Comparison of ENCODE assay signal across 15 cellular contexts in genomic region chr9:98086461-98086860, GRCh38. TPM values are rescaled to one million over a fixed set of nuclear protein-coding genes. Genes with fewer than 3 reads are reported as not detected.
A peak's percentile ranks its signal among the peaks of the same experiment; 100 is the strongest.
DNase-seq lines count a peak whose midpoint lies in the region; ATAC-seq, FAIRE-seq and TF ChIP-seq lines count a peak whose summit lies in the region.
"Had no signal": no experiment of that assay in that cellular context is flagged by ENCODE, and none has a peak within 500 bp of the region (broad histone marks: within the 10 kb centered on the region; RNA-seq: fewer than 3 reads in every experiment).

No MANE protein-coding gene starts in this region.

- H3K36me3 ChIP-seq in HUES64 (ENCODE audit: insufficient read depth, low read length): peaks cover 24% of the 10 kb centered on the region

- intact Hi-C loops in activated CD4-positive, alpha-beta T cell treated with anti-CD3 and anti-CD28 coated beads, Interleukin-2, amount 10 ng/mL, durations not matched to agents 24 days and 14 days (cut with micrococcal nuclease): no loop called here

- H3K4me3 ChIP-seq in HUES64 (ENCODE audit: low read length): no peak overlapping the region
- H3K4me3 ChIP-seq: A549 had no signal

- WGBS in HUES64: 94% methylated on average over 4 of the region's 4 CpGs

- peaks cover 64% of the 10 kb centered on the region for H3K36me3 Mint-ChIP-seq in activated CD4-positive, alpha-beta T cell treated with anti-CD3 and anti-CD28 coated beads, Interleukin-2, amount 10 ng/mL, durations not matched to agents 24 days and 14 days (ENCODE audit: low read depth)
- peaks cover 40% of the 10 kb centered on the region for H3K36me3 Mint-ChIP-seq in activated naive CD8-positive, alpha-beta T cell treated with anti-CD3 and anti-CD28 coated beads, Interleukin-2, amount 50 U/mL, for 24 hours (ENCODE audit: low read depth)
- H3K36me3 Mint-ChIP-seq in neural crest cell (ENCODE audit: low read depth): peaks cover 5% of the 10 kb centered on the region

- ATAC-seq in activated naive CD8-positive, alpha-beta T cell treated with anti-CD3 and anti-CD28 coated beads, Interleukin-2, amount 50 U/mL, for 24 hours: no peak
- no peak for ATAC-seq in GM19395 (IDR thresholded peaks at IDR 0.05; ENCODE audit: unreplicated experiment)
- ATAC-seq: left lobe of liver had no signal

- DNase-seq in activated CD4-positive, alpha-beta T cell treated with anti-CD3 and anti-CD28 coated beads, Interleukin-2, amount 10 ng/mL, durations not matched to agents 24 days and 14 days: no peak
- DNase-seq in activated CD4-positive, alpha-beta T cell treated with anti-CD3 and anti-CD28 coated beads, Interleukin-2, amount 50 U/mL, for 4 hours: no peak
- no peak for DNase-seq in activated naive CD8-positive, alpha-beta T cell treated with anti-CD3 and anti-CD28 coated beads, Interleukin-2, amount 50 U/mL, for 24 hours
- DNase-seq in neural crest cell (ENCODE audit: low read depth, low spot score): no peak
- no peak for DNase-seq in RCC 7860 (ENCODE audit: low spot score)
- DNase-seq in GM10266 (ENCODE audit: extremely low spot score): no peak
- DNase-seq: activated effector memory CD4-positive, alpha-beta T cell treated with Interleukin-2 at 50 U/mL for 16 hours; brain microvascular endothelial cell; NCI-H510A; stimulated activated CD4-positive, alpha-beta T cell treated with anti-CD3 and anti-CD28 coated beads, Interleukin-15, amount 100 ng/mL, for 24 hours had no signal

- no peaks in the 10 kb centered on the region for H3K27me3 ChIP-seq in HUES64 (ENCODE audit: insufficient read depth, low read length)
- H3K27me3 ChIP-seq: brain microvascular endothelial cell, suprapubic skin had no signal

- H3K9me3 ChIP-seq in HUES64 (ENCODE audit: insufficient read depth, low read depth, low read length): no peaks in the 10 kb centered on the region
- H3K9me3 ChIP-seq: A549, suprapubic skin had no signal

- peak overlapping the region; percentile 35; the same call in 1 of the 2 replicates for H3K9ac ChIP-seq in HUES64 (ENCODE audit: low read depth, low read length)

- no peak for FAIRE-seq in RCC 7860 (lab: Jason Lieb, UNC)
- FAIRE-seq: A549 had no signal

- H3K27me3 Mint-ChIP-seq in activated CD4-positive, alpha-beta T cell treated with anti-CD3 and anti-CD28 coated beads, Interleukin-2, amount 10 ng/mL, durations not matched to agents 24 days and 14 days: no peaks in the 10 kb centered on the region
- no peaks in the 10 kb centered on the region for H3K27me3 Mint-ChIP-seq in activated naive CD8-positive, alpha-beta T cell treated with anti-CD3 and anti-CD28 coated beads, Interleukin-2, amount 50 U/mL, for 24 hours
- H3K27me3 Mint-ChIP-seq in neural crest cell (ENCODE audit: low read depth): peaks cover 21% of the 10 kb centered on the region

- peak overlapping the region; percentile 53; the same call in 1 of the 2 replicates for H3K27ac ChIP-seq in HUES64 (ENCODE audit: low read depth, low read length)
- H3K27ac ChIP-seq: A549, brain microvascular endothelial cell had no signal

- H3K4me1 ChIP-seq in HUES64 (ENCODE audit: insufficient read depth, low read length): peaks cover 31% of the 10 kb centered on the region

- H3K4me3 Mint-ChIP-seq in activated CD4-positive, alpha-beta T cell treated with anti-CD3 and anti-CD28 coated beads, Interleukin-2, amount 10 ng/mL, durations not matched to agents 24 days and 14 days: no peak overlapping the region
- H3K4me3 Mint-ChIP-seq in activated naive CD8-positive, alpha-beta T cell treated with anti-CD3 and anti-CD28 coated beads, Interleukin-2, amount 50 U/mL, for 24 hours: no peak overlapping the region
- peak overlapping the region; percentile 3 for H3K4me3 Mint-ChIP-seq in neural crest cell

- H3K9me3 Mint-ChIP-seq in activated CD4-positive, alpha-beta T cell treated with anti-CD3 and anti-CD28 coated beads, Interleukin-2, amount 10 ng/mL, durations not matched to agents 24 days and 14 days: no peaks in the 10 kb centered on the region
- H3K9me3 Mint-ChIP-seq in activated naive CD8-positive, alpha-beta T cell treated with anti-CD3 and anti-CD28 coated beads, Interleukin-2, amount 50 U/mL, for 24 hours: no peaks in the 10 kb centered on the region
- H3K9me3 Mint-ChIP-seq in neural crest cell: no peaks in the 10 kb centered on the region

- H3K27ac Mint-ChIP-seq in activated CD4-positive, alpha-beta T cell treated with anti-CD3 and anti-CD28 coated beads, Interleukin-2, amount 10 ng/mL, durations not matched to agents 24 days and 14 days: peak overlapping the region; percentile 64
- H3K27ac Mint-ChIP-seq in activated naive CD8-positive, alpha-beta T cell treated with anti-CD3 and anti-CD28 coated beads, Interleukin-2, amount 50 U/mL, for 24 hours: peak overlapping the region; percentile 47
- no peak overlapping the region for H3K27ac Mint-ChIP-seq in neural crest cell (ENCODE audit: unreplicated experiment)

- no peak for TF ChIP-seq CTCF in neural crest cell (conservative IDR thresholded peaks at IDR 0.05)
- no peak for TF ChIP-seq CTCF in GM10266 (IDR thresholded peaks at IDR 0.05; ENCODE audit: control insufficient read depth, insufficient read depth, low read depth, missing control alignments)

- peaks cover 36% of the 10 kb centered on the region for H3K4me1 Mint-ChIP-seq in activated CD4-positive, alpha-beta T cell treated with anti-CD3 and anti-CD28 coated beads, Interleukin-2, amount 10 ng/mL, durations not matched to agents 24 days and 14 days
- H3K4me1 Mint-ChIP-seq in activated naive CD8-positive, alpha-beta T cell treated with anti-CD3 and anti-CD28 coated beads, Interleukin-2, amount 50 U/mL, for 24 hours: peaks cover 20% of the 10 kb centered on the region
- H3K4me1 Mint-ChIP-seq in neural crest cell: peaks cover 23% of the 10 kb centered on the region

RNA-seq across cellular contexts. Expression of gene NANS, which starts 29.9 kb away (rescaled TPM):
- 54.0 and 57.1 TPM in 2 replicates for total RNA-seq in activated CD4-positive, alpha-beta T cell treated with anti-CD3 and anti-CD28 coated beads, Interleukin-2, amount 10 ng/mL, durations not matched to agents 24 days and 14 days
- polyA plus RNA-seq in HUES64 (2013, experiment 1 of 2): 50.1 TPM
- 53.4 TPM for polyA plus RNA-seq in HUES64 (2013, experiment 2 of 2)
- 39.6 and 40.9 TPM in 2 replicates for total RNA-seq in neural crest cell

RNA-seq across cellular contexts. Expression of gene TRIM14, which starts 32.6 kb away (rescaled TPM):
- total RNA-seq in activated CD4-positive, alpha-beta T cell treated with anti-CD3 and anti-CD28 coated beads, Interleukin-2, amount 10 ng/mL, durations not matched to agents 24 days and 14 days: 47.3 and 47.8 TPM in 2 replicates
- polyA plus RNA-seq in HUES64 (2013, experiment 1 of 2): 11.3 TPM
- polyA plus RNA-seq in HUES64 (2013, experiment 2 of 2): 12.0 TPM
- total RNA-seq in neural crest cell: 10.2 and 11.2 TPM in 2 replicates
